In the genomic region with DNA sequence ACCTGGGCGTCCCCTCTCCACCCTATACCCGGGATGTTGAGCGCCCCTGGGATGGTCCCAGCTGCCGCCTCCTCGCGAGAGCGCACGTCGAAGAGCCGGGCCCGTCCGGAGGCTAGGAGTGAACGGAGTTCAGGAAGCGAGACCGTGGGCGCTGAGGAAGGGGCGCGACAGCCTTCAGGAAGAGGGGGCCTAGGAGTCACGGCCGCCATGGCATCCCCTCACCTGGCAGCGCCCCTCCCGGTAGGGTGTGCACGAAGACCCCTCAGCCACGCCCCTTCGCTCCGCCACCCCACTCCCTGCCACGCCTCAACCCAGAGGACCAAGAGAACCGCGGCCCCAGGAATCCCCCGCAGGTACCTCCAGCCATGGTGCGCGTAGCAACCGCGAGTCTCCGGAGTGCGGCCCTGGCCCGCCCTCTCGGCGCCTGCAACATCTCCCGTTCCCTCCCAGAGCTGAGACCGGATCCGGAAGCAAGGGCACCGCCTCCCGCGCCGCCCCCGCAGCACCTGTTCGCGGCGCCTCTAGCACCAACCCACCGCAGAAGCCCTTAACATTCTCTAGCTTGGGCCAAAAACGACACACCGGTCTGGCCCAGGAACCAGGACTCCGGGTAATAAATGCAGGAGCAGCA, we compare ENCODE assay signal across 8 cellular contexts. TPM values are rescaled to one million over a fixed set of nuclear protein-coding genes. Genes with fewer than 3 reads are reported as not detected.
DNase-seq lines count a peak whose midpoint lies in the region; ATAC-seq and TF ChIP-seq lines count a peak whose summit lies in the region.

A gene with protein sequence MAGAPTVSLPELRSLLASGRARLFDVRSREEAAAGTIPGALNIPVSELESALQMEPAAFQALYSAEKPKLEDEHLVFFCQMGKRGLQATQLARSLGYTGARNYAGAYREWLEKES (minus strand): TSS at position 442 of the 631 bp plus-strand sequence. CDS start 75 bp downstream, at position 367.

- H3K27ac ChIP-seq in neutrophil, result peak within 1 kb of the TSS; percentile 81
- no peak within 1 kb of the TSS for H3K27ac ChIP-seq in stomach smooth muscle (ENCODE audit: low read length)

- no peaks in the 10 kb centered on the region for H3K27me3 ChIP-seq in neutrophil
- no peaks in the 10 kb centered on the region for H3K27me3 ChIP-seq in stomach smooth muscle (ENCODE audit: control insufficient read depth in 1 of 2, insufficient read depth in 2 of 2, low read length in 2 of 2)

- H3K9me3 ChIP-seq in neutrophil (no peaks in the 10 kb centered on the region), stomach smooth muscle (ENCODE audit: control insufficient read depth in 2 of 2, low read length in 2 of 2) (no peaks in the 10 kb centered on the region)

- peak; percentile 77 for ATAC-seq in GM18907 (IDR thresholded peaks at IDR 0.05; ENCODE audit: unreplicated experiment)
- peak; percentile 72 for ATAC-seq in HG03135 (IDR thresholded peaks at IDR 0.05; ENCODE audit: unreplicated experiment)

- H3K4me3 ChIP-seq in fibroblast of mammary gland (ENCODE audit: control insufficient read depth, low read depth, low read length) (peak within 1 kb of the TSS; percentile 42), neutrophil (ENCODE audit: low read depth in 1 of 2, low read length in 1 of 2) (peak within 1 kb of the TSS; percentile 87 to 88), stomach smooth muscle (ENCODE audit: low read length in 2 of 2) (peak within 1 kb of the TSS; percentile 59 to 81)

- H3K9ac ChIP-seq in stomach smooth muscle (ENCODE audit: low read length in 2 of 2), result peak within 1 kb of the TSS; percentile 52 to 68

- TF ChIP-seq CTCF in fibroblast of mammary gland (conservative IDR thresholded peaks at IDR 0.05; ENCODE audit: control insufficient read depth, insufficient read depth, low read depth, low read length) (no peak), neutrophil (IDR thresholded peaks at IDR 0.05) (no peak)

- peaks cover 16 to 24% of the 10 kb centered on the region in 2 experiments for H3K4me1 ChIP-seq in neutrophil (ENCODE audit: control insufficient read depth in 1 of 2, insufficient read depth in 1 of 2, low read depth in 1 of 2, low read length in 1 of 2)
- peaks cover 16% of the 10 kb centered on the region for H3K4me1 ChIP-seq in stomach smooth muscle (ENCODE audit: control insufficient read depth, insufficient read depth, low read length)

- DNase-seq in NCI-H69 (lab: John Stamatoyannopoulos, UW) (peak; percentile 87), activated T-cell treated with anti-CD3 and anti-CD28 coated beads for 48 hours (ENCODE audit: low read depth) (peak; percentile 82), fibroblast of mammary gland (ENCODE audit: low read depth) (no peak), A172 (ENCODE audit: low spot score) (no peak)

- peaks cover 44% of the 10 kb centered on the region for H3K36me3 ChIP-seq in neutrophil
- peaks cover 35 to 36% of the 10 kb centered on the region in 2 donors for H3K36me3 ChIP-seq in stomach smooth muscle (ENCODE audit: control insufficient read depth in 2 of 2, insufficient read depth in 2 of 2, low read length in 2 of 2)

RNA-seq across cellular contexts. Expression of the gene that starts here (rescaled TPM):
- total RNA-seq in A172 (2014; rRNA removed; shearing (Covaris generic)), result not detected in 2 replicates

Comparison
In these comparisons a context has a peak if more than half of its experiments do, and no peak if none do; other contexts are left out.
1. DNase-seq: peak in NCI-H69 (single experiment) and activated T-cell treated with anti-CD3 and anti-CD28 coated beads for 48 hours (single experiment); none in fibroblast of mammary gland (single experiment) and A172 (single experiment).
2. Peak in every context shown above with its lines, with median percentiles within 50 percentile points of each other: H3K4me3 ChIP-seq.